1 cellular context compared by ENCODE assay signal in the genomic region with DNA sequence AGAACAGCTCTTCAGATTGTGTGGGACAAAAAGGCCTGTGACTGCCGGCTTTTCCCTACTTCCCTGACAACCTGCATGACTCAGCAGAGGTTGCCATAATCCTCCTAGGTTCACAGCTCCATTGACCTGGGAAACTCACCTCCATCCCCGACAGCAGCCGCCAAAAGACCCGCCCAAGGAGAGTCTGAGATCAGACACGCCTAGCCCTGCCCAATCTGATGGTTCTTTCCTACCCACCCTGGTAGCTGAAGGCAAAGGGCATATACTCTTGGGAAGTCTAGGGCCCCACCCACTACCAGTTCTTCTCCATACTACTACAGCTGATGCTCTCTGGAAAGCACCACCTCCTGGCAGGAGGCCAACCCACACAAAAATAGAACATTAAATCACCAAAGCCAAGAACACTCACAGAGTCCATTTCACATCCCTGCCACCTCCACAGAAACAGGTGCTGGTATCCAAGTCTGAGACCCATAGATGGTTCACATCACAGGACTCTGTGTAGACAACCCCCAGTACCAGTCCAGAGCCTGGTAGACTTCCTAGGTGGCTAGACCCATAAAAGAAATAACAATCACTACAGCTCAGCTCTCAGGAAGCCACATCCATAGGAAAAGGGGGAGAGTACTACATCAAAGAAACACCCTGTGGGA.
TF ChIP-seq lines count a peak whose summit lies in the region.

No MANE protein-coding gene starts in this region.

TF ChIP-seq in H1, 55 proteins besides CTCF, POLR2A, EP300 and RAD21:
- no peak for TF ChIP-seq JUN (IDR thresholded peaks at IDR 0.05; ENCODE audit: low read depth, low read length)
- no peak for TF ChIP-seq BCL11A (IDR thresholded peaks at IDR 0.05; ENCODE audit: low read depth in 2 of 2, low read length in 2 of 2)
- TF ChIP-seq SRF (IDR thresholded peaks at IDR 0.05; ENCODE audit: low read depth, low read length): no peak
- TF ChIP-seq SIX5 (IDR thresholded peaks at IDR 0.05; ENCODE audit: low read depth, low read length): no peak
- no peak for TF ChIP-seq BRCA1 (IDR thresholded peaks at IDR 0.05; ENCODE audit: low read depth, low read length)
- no peak for TF ChIP-seq CBX8 (IDR thresholded peaks at IDR 0.05; ENCODE audit: borderline replicate concordance, low read depth, low read length)
- TF ChIP-seq YY1 (IDR thresholded peaks at IDR 0.05; ENCODE audit: low read depth, low read length): no peak
TF ChIP-seq in H1: peak in this region for 0.
